Comparison of ENCODE assay signal across 24 cellular contexts in the genomic region with DNA sequence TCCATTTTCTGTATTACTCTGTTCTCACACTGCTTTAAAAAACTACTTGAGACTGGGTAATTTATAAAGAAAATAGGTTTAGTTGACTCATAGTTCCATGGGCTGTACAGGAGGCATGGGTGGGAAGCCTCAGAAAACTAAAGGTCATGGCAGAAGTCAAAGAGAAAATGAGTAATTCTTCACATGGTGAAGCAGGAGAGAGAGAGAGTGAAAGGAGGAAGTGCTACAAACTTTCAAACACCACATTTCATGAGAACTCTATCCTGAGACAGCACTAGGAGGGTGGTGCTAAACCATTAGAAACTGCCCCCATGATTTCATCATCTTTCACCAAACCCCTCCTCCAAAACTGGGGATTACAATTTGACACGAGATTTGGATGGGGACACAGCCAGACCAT.
DNase-seq lines count a peak whose midpoint lies in the region; ATAC-seq and TF ChIP-seq lines count a peak whose summit lies in the region.
"Had no signal": no experiment of that assay in that cellular context is flagged by ENCODE, and none has a peak within 500 bp of the region (broad histone marks: within the 10 kb centered on the region; RNA-seq: fewer than 3 reads in every experiment).

No MANE protein-coding gene starts in this region.

- H3K36me3 Mint-ChIP-seq in activated T-helper 17 cell treated with anti-CD3 and anti-CD28 coated beads, Interleukin-2, amount 50 U/mL, for 72 hours (ENCODE audit: low read depth): no peaks in the 10 kb centered on the region
- H3K36me3 Mint-ChIP-seq in osteocyte (ENCODE audit: unreplicated experiment) (no peaks in the 10 kb centered on the region), H9 (ENCODE audit: insufficient read depth in 1 of 3, low read depth in 3 of 3) (peaks cover 9 to 22% (median 10%) of the 10 kb centered on the region in 3 experiments)

- H2AFZ ChIP-seq in H9 (ENCODE audit: low read length): no peak overlapping the region

- H2BK12ac ChIP-seq in H9 (ENCODE audit: insufficient read length, low read depth, low read length): no peak overlapping the region

- no peak overlapping the region for H3T11ph ChIP-seq in H9 (ENCODE audit: low read length)

- H2BK5ac ChIP-seq in H9 (ENCODE audit: insufficient read length, low read length): no peak overlapping the region

- no peak overlapping the region for H3K9ac ChIP-seq in H9 (ENCODE audit: extremely low read depth, insufficient read length, low read length)

- H3K4ac ChIP-seq in H9 (ENCODE audit: low read depth, low read length): no peak overlapping the region

- H3K27ac Mint-ChIP-seq in activated T-helper 17 cell treated with anti-CD3 and anti-CD28 coated beads, Interleukin-2, amount 50 U/mL, for 72 hours: no peak overlapping the region
- H3K27ac Mint-ChIP-seq in osteocyte (ENCODE audit: unreplicated experiment) (no peak overlapping the region), H9 (no peak overlapping the region)

- H4K5ac ChIP-seq in H9 (ENCODE audit: insufficient read length, low read depth, low read length): no peak overlapping the region

- no peaks in the 10 kb centered on the region for H3K23me2 ChIP-seq in H9 (ENCODE audit: insufficient read length, low read depth, low read length, poor library complexity, severe bottlenecking)

- H2BK15ac ChIP-seq in H9 (ENCODE audit: low read depth, low read length): no peak overlapping the region

- no peaks in the 10 kb centered on the region for H3K4me1 ChIP-seq in H9 (ENCODE audit: insufficient read depth, low read length)
- H3K4me1 ChIP-seq: body of pancreas, Peyer's patch, spleen had no signal

- peaks cover 4% of the 10 kb centered on the region for H3K9me3 Mint-ChIP-seq in activated T-helper 17 cell treated with anti-CD3 and anti-CD28 coated beads, Interleukin-2, amount 50 U/mL, for 72 hours
- H3K9me3 Mint-ChIP-seq in osteocyte (ENCODE audit: unreplicated experiment) (peaks cover 53% of the 10 kb centered on the region), H9 (peaks cover 86 to 93% of the 10 kb centered on the region in 2 experiments)

- no peaks in the 10 kb centered on the region for H3K27me3 ChIP-seq in H9 (ENCODE audit: insufficient read depth, low read length)
- H3K27me3 ChIP-seq: body of pancreas, Peyer's patch had no signal

- no peak overlapping the region for H4K91ac ChIP-seq in H9 (ENCODE audit: insufficient read length, low read depth, low read length)

- TF ChIP-seq CTCF in GM12865 (IDR thresholded peaks at IDR 0.05; ENCODE audit: insufficient read depth, low read depth, low read length, missing control alignments) (no peak), osteocyte (IDR thresholded peaks at IDR 0.05) (no peak), H9 (conservative IDR thresholded peaks at IDR 0.05) (no peak)

- H3K23ac ChIP-seq in H9 (ENCODE audit: insufficient read length, low read depth, low read length): no peak overlapping the region

- H2BK20ac ChIP-seq in H9 (ENCODE audit: low read depth, low read length, poor library complexity, severe bottlenecking): no peak overlapping the region

- no peaks in the 10 kb centered on the region for H4K20me1 ChIP-seq in H9 (ENCODE audit: control insufficient read depth, insufficient read depth, insufficient read length)

- H2AK5ac ChIP-seq in H9 (ENCODE audit: insufficient read length, low read length): no peak overlapping the region

- H3K4me2 ChIP-seq in H9 (ENCODE audit: insufficient read depth, insufficient read length, low read length): no peak overlapping the region

- H3K27me3 Mint-ChIP-seq in activated T-helper 17 cell treated with anti-CD3 and anti-CD28 coated beads, Interleukin-2, amount 50 U/mL, for 72 hours: peaks cover 7% of the 10 kb centered on the region
- H3K27me3 Mint-ChIP-seq in osteocyte (ENCODE audit: unreplicated experiment) (no peaks in the 10 kb centered on the region), H9 (ENCODE audit: low read depth) (peaks cover 2% of the 10 kb centered on the region; the same call in 1 of the 2 replicates)

- no peak overlapping the region for H3K14ac ChIP-seq in H9 (ENCODE audit: insufficient read depth, low read length)

- H2BK120ac ChIP-seq in H9 (ENCODE audit: low read depth, low read length, poor library complexity, severe bottlenecking): no peak overlapping the region

- no peaks in the 10 kb centered on the region for H3K79me1 ChIP-seq in H9 (ENCODE audit: insufficient read depth, low read depth, low read length, poor library complexity, severe bottlenecking)

- H4K8ac ChIP-seq in H9 (replicated peaks; ENCODE audit: insufficient read length, low read depth, low read length): no peak overlapping the region

- ATAC-seq in GM18870 (IDR thresholded peaks at IDR 0.05; ENCODE audit: unreplicated experiment): peak; percentile 64
- peak; percentile 52 for ATAC-seq in activated T-helper 17 cell treated with anti-CD3 and anti-CD28 coated beads, Interleukin-2, amount 50 U/mL, for 72 hours (replicated peaks)
- ATAC-seq in HG03139 (IDR thresholded peaks at IDR 0.05; ENCODE audit: unreplicated experiment): no peak
- ATAC-seq: body of pancreas, right cardiac atrium had no signal

- no peak overlapping the region for H3K4me3 Mint-ChIP-seq in activated T-helper 17 cell treated with anti-CD3 and anti-CD28 coated beads, Interleukin-2, amount 50 U/mL, for 72 hours
- H3K4me3 Mint-ChIP-seq in osteocyte (ENCODE audit: unreplicated experiment) (no peak overlapping the region), H9 (no peak overlapping the region)
- H3K4me3 Mint-ChIP-seq: neural crest cell had no signal

- H3K27ac ChIP-seq in H9 (ENCODE audit: insufficient read length, low read depth, low read length): no peak overlapping the region
- H3K27ac ChIP-seq: body of pancreas, C4-2B, Peyer's patch, spleen had no signal

- DNase-seq in GM12865 (ENCODE audit: low read depth) (peak; percentile 1), KBM-7 (peak; percentile 57), osteocyte (ENCODE audit: extremely low spot score, unreplicated experiment) (no peak), H9 (no peak), T-helper 2 cell (no peak)
- DNase-seq: activated CD8-positive, alpha-beta memory T cell treated with anti-CD3 and anti-CD28 coated beads, Interleukin-2, amount 50 U/mL, for 4 hours; body of pancreas; Calu3; head of caudate nucleus; IMR-90; kidney glomerular epithelial cell; NCI-H146; NCI-H446 treated with DMSO at 0.1 percent for 48 hours; Peyer's patch; right cardiac atrium; spleen; stimulated activated CD4-positive, alpha-beta T cell treated with anti-CD3 and anti-CD28 coated beads, Interleukin-2, amount 100 ng/mL, for 48 hours; stimulated activated naive CD4-positive, alpha-beta T cell; T-helper 1 cell had no signal

- in situ Hi-C loops in KBM-7 (cut with MboI; ENCODE audit: low pct_unique_long_range_greater_than_20kb, low sequenced_read_pairs): no loop called here

- no peaks in the 10 kb centered on the region for H3K4me1 Mint-ChIP-seq in activated T-helper 17 cell treated with anti-CD3 and anti-CD28 coated beads, Interleukin-2, amount 50 U/mL, for 72 hours
- H3K4me1 Mint-ChIP-seq in osteocyte (ENCODE audit: unreplicated experiment) (no peaks in the 10 kb centered on the region), H9 (no peaks in the 10 kb centered on the region)
- H3K4me1 Mint-ChIP-seq: neural crest cell had no signal

- H3K56ac ChIP-seq in H9 (ENCODE audit: insufficient read length, low read depth, low read length): no peak overlapping the region

- no peak overlapping the region for H3K18ac ChIP-seq in H9 (ENCODE audit: insufficient read length, low read depth, low read length)

- peaks cover 42% of the 10 kb centered on the region for H3K9me3 ChIP-seq in H9 (ENCODE audit: control insufficient read depth, low read depth, low read length)
- H3K9me3 ChIP-seq: body of pancreas had no signal

- no peak overlapping the region for H3K4me3 ChIP-seq in GM12865 (ENCODE audit: low read depth, low read length)
- H3K4me3 ChIP-seq: body of pancreas, Peyer's patch, spleen had no signal

- WGBS in H9 (ENCODE audit: extremely low coverage, insufficient read length, low lambda C conversion rate): no CpG with 5 or more reads among the region's 1 CpG

- H3K79me2 ChIP-seq in H9 (ENCODE audit: insufficient read depth, low read length): no peaks in the 10 kb centered on the region

Comparison
In these comparisons a context has a peak if more than half of its experiments do, and no peak if none do; other contexts are left out.
1. DNase-seq: peak in GM12865 (single experiment) and KBM-7 (single experiment); none in osteocyte (single experiment), H9 (single experiment) and T-helper 2 cell (0 of 5).